ENCODE assay signal across 8 cellular contexts in genomic region chr3:105869982-105870381, GRCh38. TPM values are rescaled to one million over a fixed set of nuclear protein-coding genes. Genes with fewer than 3 reads are reported as not detected.
DNase-seq lines count a peak whose midpoint lies in the region; ATAC-seq and TF ChIP-seq lines count a peak whose summit lies in the region.

No MANE protein-coding gene starts in this region.

- H3K9me3 ChIP-seq in lower lobe of right lung (no peaks in the 10 kb centered on the region), transverse colon (no peaks in the 10 kb centered on the region)

- H3K36me3 ChIP-seq in lower lobe of right lung (no peaks in the 10 kb centered on the region), transverse colon (no peaks in the 10 kb centered on the region)

- in situ Hi-C loops in transverse colon (cut with MboI; ENCODE audit: low pct_ligation_motif_present in 1 of 4, low pct_unique_long_range_greater_than_20kb in 1 of 4, low sequenced_read_pairs in 3 of 4), result loop anchor here in 1 of 4 donors (25.0 kb wide), 1 partner anchor 183 kb away; no protein-coding TSS in a partner anchor

- ATAC-seq in lower lobe of right lung, result no peak

- H3K27me3 ChIP-seq in lower lobe of right lung (ENCODE audit: low read depth) (no peaks in the 10 kb centered on the region), transverse colon (no peaks in the 10 kb centered on the region)

- DNase-seq in activated naive CD4-positive, alpha-beta T cell treated with anti-CD3 and anti-CD28 coated beads for 36 hours, result no peak
- DNase-seq in activated naive CD4-positive, alpha-beta T cell (lab: John Stamatoyannopoulos, UW), result no peak
- DNase-seq in lower lobe of right lung (no peak), transverse colon (no peak), anterior cingulate cortex (lab: John Stamatoyannopoulos, UW) (no peak), GDM1 (lab: John Stamatoyannopoulos, UW) (no peak)
- DNase-seq in activated CD8-positive, alpha-beta memory T cell treated with anti-CD3 and anti-CD28 coated beads, Interleukin-2, amount 50 U/mL, for 48 hours, result no peak

- H3K27ac ChIP-seq in angular gyrus (ENCODE audit: low read depth, low read length), result peak overlapping the region; percentile 94
- peak overlapping the region; percentile 97 for H3K27ac ChIP-seq in lower lobe of right lung
- H3K27ac ChIP-seq in transverse colon, result peak overlapping the region; percentile 95 to 98 (median 96)

- H3K4me3 ChIP-seq in lower lobe of right lung, result peak overlapping the region; percentile 86
- peak overlapping the region; percentile 4 to 91 (median 80) for H3K4me3 ChIP-seq in transverse colon

- TF ChIP-seq CTCF in lower lobe of right lung (IDR thresholded peaks at IDR 0.05) (no peak), transverse colon (IDR thresholded peaks at IDR 0.05) (no peak)

- H3K9me3 Mint-ChIP-seq in activated naive CD4-positive, alpha-beta T cell treated with anti-CD3 and anti-CD28 coated beads for 36 hours, result no peaks in the 10 kb centered on the region

- peaks cover 26% of the 10 kb centered on the region for H3K36me3 Mint-ChIP-seq in activated naive CD4-positive, alpha-beta T cell treated with anti-CD3 and anti-CD28 coated beads for 36 hours (ENCODE audit: low read depth)

- TF ChIP-seq EP300 in transverse colon (IDR thresholded peaks at IDR 0.05; ENCODE audit: low read depth), result no peak

- CTCF ChIA-PET in activated naive CD4-positive, alpha-beta T cell treated with anti-CD3 and anti-CD28 coated beads for 36 hours (lab: Charles Lee), result no interaction called here

- intact Hi-C loops in activated naive CD4-positive, alpha-beta T cell treated with anti-CD3 and anti-CD28 coated beads for 36 hours (cut with micrococcal nuclease), result loop anchor here (1.0 to 2.0 kb wide), 10 partner anchors 7 to 336 kb away; no protein-coding TSS in a partner anchor
- intact Hi-C loops in lower lobe of right lung (cut with DNase I) (no loop called here), transverse colon (cut with DNase I; ENCODE audit: low total_unique reads) (no loop called here)

- H3K4me1 Mint-ChIP-seq in activated naive CD4-positive, alpha-beta T cell treated with anti-CD3 and anti-CD28 coated beads for 36 hours (ENCODE audit: low read depth), result peaks cover 18% of the 10 kb centered on the region

- no peak for TF ChIP-seq POLR2A in transverse colon (IDR thresholded peaks at IDR 0.05)

- peak overlapping the region; percentile 94 for H3K4me3 Mint-ChIP-seq in activated naive CD4-positive, alpha-beta T cell treated with anti-CD3 and anti-CD28 coated beads for 36 hours

- WGBS in transverse colon (ENCODE audit: low coverage in 1 of 2), 2 donors, result 43 to 48% methylated on average over 3 of the region's 3 CpGs

- peak overlapping the region; percentile 62 for H3K27ac Mint-ChIP-seq in activated naive CD4-positive, alpha-beta T cell treated with anti-CD3 and anti-CD28 coated beads for 36 hours

- H3K4me1 ChIP-seq in lower lobe of right lung, result peaks cover 40% of the 10 kb centered on the region
- peaks cover 0 to 43% (median 27%) of the 10 kb centered on the region in 4 donors for H3K4me1 ChIP-seq in transverse colon

- H3K27me3 Mint-ChIP-seq in activated naive CD4-positive, alpha-beta T cell treated with anti-CD3 and anti-CD28 coated beads for 36 hours (ENCODE audit: low read depth), result no peaks in the 10 kb centered on the region

RNA-seq across cellular contexts. Expression of gene CBLB, which starts 1.2 kb away (rescaled TPM):
- 10 to 100 TPM; 72.8 to 78.9 TPM for total RNA-seq in activated naive CD4-positive, alpha-beta T cell treated with anti-CD3 and anti-CD28 coated beads for 36 hours
- total RNA-seq in lower lobe of right lung, result 29.7 TPM
- total RNA-seq in transverse colon, result 10 to 100 TPM; 25.1 to 76.2 (median 63.6) TPM
